ENCODE assay signal across 8 cellular contexts in the genomic region with DNA sequence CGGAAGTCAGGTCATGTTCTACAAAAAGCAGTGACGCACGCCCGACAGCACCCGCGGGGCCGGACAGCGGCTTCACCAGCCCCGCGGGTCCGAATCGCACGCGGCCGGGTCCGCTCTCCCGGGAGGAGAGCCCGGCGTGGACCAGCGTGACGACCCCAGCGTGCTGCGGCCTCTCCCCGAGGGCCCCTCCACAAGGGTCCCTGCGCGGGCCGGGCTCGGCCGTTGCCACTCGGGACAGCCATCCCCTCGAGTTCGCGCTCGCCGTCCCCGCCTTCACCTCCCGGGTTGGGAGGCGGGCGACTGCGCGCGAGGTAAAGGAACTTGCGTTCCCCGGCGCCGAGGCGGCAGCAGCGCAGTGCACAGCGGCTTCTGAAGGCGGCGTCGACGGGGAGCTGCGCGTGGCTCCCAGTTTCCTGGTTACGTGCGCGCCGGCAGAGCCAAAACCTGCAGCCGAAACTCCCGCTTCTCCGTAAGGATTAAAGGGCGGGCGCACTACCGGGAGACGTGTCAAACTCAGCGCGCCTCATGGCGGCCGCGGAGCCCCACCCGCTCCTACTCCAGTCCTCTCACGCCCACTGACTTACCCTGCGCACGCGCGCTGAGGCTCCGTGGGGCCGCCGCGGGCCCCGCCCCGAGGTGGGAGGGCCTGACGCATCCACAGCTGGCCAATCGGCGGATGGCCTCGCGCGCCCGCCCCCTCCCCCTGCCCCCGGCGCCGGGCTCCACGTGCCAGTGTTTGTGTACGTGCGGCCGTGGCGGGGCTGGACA. TPM values are rescaled to one million over a fixed set of nuclear protein-coding genes. Genes with fewer than 3 reads are reported as not detected.
DNase-seq lines count a peak whose midpoint lies in the region; ATAC-seq and TF ChIP-seq lines count a peak whose summit lies in the region.

No MANE protein-coding gene starts in this region.

- peak overlapping the region; percentile 94 for H3K4me3 Mint-ChIP-seq in activated T-helper 1 cell treated with anti-CD3 and anti-CD28 coated beads, Interleukin-12 subunit alpha, Interleukin-12 subunit beta, Interleukin-2, Interleukin-4 antibody, amounts not matched to agents 30 ng/mL and 10 ng/mL and 1 ng/mL, durations not matched to agents 14 hours and 24 hours and 36 hours
- H3K4me3 Mint-ChIP-seq in naive thymus-derived CD4-positive, alpha-beta T cell, result peak overlapping the region; percentile 82 to 100 (median 97)
- H3K4me3 Mint-ChIP-seq in stimulated activated memory B cell treated with anti-CD40 and anti-IgM and Interleukin-4, amounts not matched to agents 10 μg/mL and 1 μg/mL and 100 μg/mL, for 72 hours, result peak overlapping the region; percentile 91

- peak overlapping the region; percentile 41 to 93 for H3K4me3 ChIP-seq in DND-41 (ENCODE audit: low read depth in 1 of 2, low read length in 2 of 2)
- H3K4me3 ChIP-seq in Peyer's patch, result peak overlapping the region; percentile 50 to 92 (median 67)
- H3K4me3 ChIP-seq in naive thymus-derived CD4-positive, alpha-beta T cell (ENCODE audit: low read length), result peak overlapping the region; percentile 69

- peak; percentile 52 to 54 for TF ChIP-seq POLR2A in Peyer's patch (IDR thresholded peaks at IDR 0.05)

- H3K36me3 Mint-ChIP-seq in activated T-helper 1 cell treated with anti-CD3 and anti-CD28 coated beads, Interleukin-12 subunit alpha, Interleukin-12 subunit beta, Interleukin-2, Interleukin-4 antibody, amounts not matched to agents 30 ng/mL and 10 ng/mL and 1 ng/mL, durations not matched to agents 14 hours and 24 hours and 36 hours (ENCODE audit: low read depth), result peaks cover 37% of the 10 kb centered on the region
- peaks cover 0 to 14% (median 0%) of the 10 kb centered on the region in 5 donors for H3K36me3 Mint-ChIP-seq in naive thymus-derived CD4-positive, alpha-beta T cell
- peaks cover 9% of the 10 kb centered on the region for H3K36me3 Mint-ChIP-seq in stimulated activated memory B cell treated with anti-CD40 and anti-IgM and Interleukin-4, amounts not matched to agents 10 μg/mL and 1 μg/mL and 100 μg/mL, for 72 hours

- TF ChIP-seq CTCF in DND-41 (IDR thresholded peaks at IDR 0.05; ENCODE audit: borderline replicate concordance, extremely low read depth, low read length, poor library complexity, severe bottlenecking), result no peak
- TF ChIP-seq CTCF in Peyer's patch (IDR thresholded peaks at IDR 0.05), result no peak

- H3K9ac ChIP-seq in DND-41 (ENCODE audit: low read depth, low read length), result peak overlapping the region; percentile 98

- CTCF ChIA-PET in naive thymus-derived CD4-positive, alpha-beta T cell (lab: Charles Lee), result interaction anchor here (0.9 to 1.0 kb wide), 2 partner anchors 29 to 202 kb away, joined by 3 to 4 read pairs; no protein-coding TSS in a partner anchor

- H3K79me2 ChIP-seq in DND-41 (ENCODE audit: insufficient read depth, low read length), result peaks cover 13% of the 10 kb centered on the region; the same call in 1 of the 2 replicates

- peak overlapping the region; percentile 86 for H3K27ac ChIP-seq in DND-41 (ENCODE audit: low read length)
- H3K27ac ChIP-seq in KOPT-K1 (ENCODE audit: low read depth, low read length, poor library complexity, severe bottlenecking), result peak overlapping the region; percentile 89
- H3K27ac ChIP-seq in Peyer's patch, result peak overlapping the region; percentile 90 to 100 (median 97)
- H3K27ac ChIP-seq in naive thymus-derived CD4-positive, alpha-beta T cell (ENCODE audit: low read depth, low read length), result peak overlapping the region; percentile 97

- peaks cover 2% of the 10 kb centered on the region for H3K27me3 Mint-ChIP-seq in activated T-helper 1 cell treated with anti-CD3 and anti-CD28 coated beads, Interleukin-12 subunit alpha, Interleukin-12 subunit beta, Interleukin-2, Interleukin-4 antibody, amounts not matched to agents 30 ng/mL and 10 ng/mL and 1 ng/mL, durations not matched to agents 14 hours and 24 hours and 36 hours (ENCODE audit: insufficient read depth)
- no peaks in the 10 kb centered on the region for H3K27me3 Mint-ChIP-seq in naive thymus-derived CD4-positive, alpha-beta T cell
- H3K27me3 Mint-ChIP-seq in stimulated activated memory B cell treated with anti-CD40 and anti-IgM and Interleukin-4, amounts not matched to agents 10 μg/mL and 1 μg/mL and 100 μg/mL, for 72 hours, result no peaks in the 10 kb centered on the region

- peaks cover 69% of the 10 kb centered on the region for H3K4me1 Mint-ChIP-seq in activated T-helper 1 cell treated with anti-CD3 and anti-CD28 coated beads, Interleukin-12 subunit alpha, Interleukin-12 subunit beta, Interleukin-2, Interleukin-4 antibody, amounts not matched to agents 30 ng/mL and 10 ng/mL and 1 ng/mL, durations not matched to agents 14 hours and 24 hours and 36 hours (ENCODE audit: low read depth)
- H3K4me1 Mint-ChIP-seq in naive thymus-derived CD4-positive, alpha-beta T cell, result peaks cover 14 to 57% (median 27%) of the 10 kb centered on the region in 7 donors
- peaks cover 54% of the 10 kb centered on the region for H3K4me1 Mint-ChIP-seq in stimulated activated memory B cell treated with anti-CD40 and anti-IgM and Interleukin-4, amounts not matched to agents 10 μg/mL and 1 μg/mL and 100 μg/mL, for 72 hours

- H3K9me3 Mint-ChIP-seq in activated T-helper 1 cell treated with anti-CD3 and anti-CD28 coated beads, Interleukin-12 subunit alpha, Interleukin-12 subunit beta, Interleukin-2, Interleukin-4 antibody, amounts not matched to agents 30 ng/mL and 10 ng/mL and 1 ng/mL, durations not matched to agents 14 hours and 24 hours and 36 hours, result no peaks in the 10 kb centered on the region
- H3K9me3 Mint-ChIP-seq in naive thymus-derived CD4-positive, alpha-beta T cell, result no peaks in the 10 kb centered on the region
- no peaks in the 10 kb centered on the region for H3K9me3 Mint-ChIP-seq in stimulated activated memory B cell treated with anti-CD40 and anti-IgM and Interleukin-4, amounts not matched to agents 10 μg/mL and 1 μg/mL and 100 μg/mL, for 72 hours

- POLR2A ChIA-PET in naive thymus-derived CD4-positive, alpha-beta T cell (lab: Charles Lee), result interaction anchor here (0.5 to 3.4 kb wide), 16 partner anchors 9 to 1950 kb away, joined by 3 to 49 read pairs (median 4); a partner anchor contains a TSS

- peak overlapping the region; percentile 98 for H2AFZ ChIP-seq in DND-41 (ENCODE audit: low read depth, low read length)

- DNase-seq in DND-41, result peak; percentile 96
- peak; percentile 91 to 99 (median 98) for DNase-seq in Peyer's patch
- DNase-seq in activated T-helper 1 cell treated with anti-CD3 and anti-CD28 coated beads, Interleukin-12 subunit alpha, Interleukin-12 subunit beta, Interleukin-2, Interleukin-4 antibody, amounts not matched to agents 30 ng/mL and 10 ng/mL and 1 ng/mL, durations not matched to agents 14 hours and 24 hours and 36 hours (ENCODE audit: low spot score), result peak; percentile 98
- DNase-seq in fibroblast of gingiva (ENCODE audit: low read depth), result peak; percentile 96
- peak; percentile 93 to 100 (median 97) for DNase-seq in naive thymus-derived CD4-positive, alpha-beta T cell

- intact Hi-C loops in activated T-helper 1 cell treated with anti-CD3 and anti-CD28 coated beads, Interleukin-12 subunit alpha, Interleukin-12 subunit beta, Interleukin-2, Interleukin-4 antibody, amounts not matched to agents 30 ng/mL and 10 ng/mL and 1 ng/mL, durations not matched to agents 14 hours and 24 hours and 36 hours (cut with micrococcal nuclease), result loop anchor here (1.0 to 10.0 kb wide), 13 partner anchors 29 to 796 kb away; a partner anchor contains a TSS
- intact Hi-C loops in naive thymus-derived CD4-positive, alpha-beta T cell (cut with micrococcal nuclease), result loop anchor here (1.0 to 10.0 kb wide), 21 partner anchors 29 to 1954 kb away; a partner anchor contains a TSS

- peak; percentile 95 for ATAC-seq in DND-41 (ENCODE audit: insufficient read depth, low read depth)
- ATAC-seq in GM21825 (IDR thresholded peaks at IDR 0.05; ENCODE audit: unreplicated experiment), result peak; percentile 82
- peak; percentile 97 for ATAC-seq in naive thymus-derived CD4-positive, alpha-beta T cell
- peak; percentile 97 for ATAC-seq in stimulated activated memory B cell treated with anti-CD40 and anti-IgM and Interleukin-4, amounts not matched to agents 10 μg/mL and 1 μg/mL and 100 μg/mL, for 72 hours

- H3K36me3 ChIP-seq in DND-41 (ENCODE audit: insufficient read depth, low read length), result peaks cover 24% of the 10 kb centered on the region
- H3K36me3 ChIP-seq in KOPT-K1 (ENCODE audit: insufficient read depth, low read length), result peaks cover 32% of the 10 kb centered on the region
- peaks cover 0 to 18% (median 0%) of the 10 kb centered on the region in 3 donors for H3K36me3 ChIP-seq in Peyer's patch
- H3K36me3 ChIP-seq in naive thymus-derived CD4-positive, alpha-beta T cell (ENCODE audit: control insufficient read depth in 2 of 3, insufficient read depth in 3 of 3, low read length in 3 of 3), result peaks cover 0 to 8% (median 0%) of the 10 kb centered on the region in 3 experiments

- H3K27me3 ChIP-seq in DND-41 (ENCODE audit: insufficient read depth, low read length, poor library complexity), result no peaks in the 10 kb centered on the region
- H3K27me3 ChIP-seq in Peyer's patch, result no peaks in the 10 kb centered on the region
- no peaks in the 10 kb centered on the region for H3K27me3 ChIP-seq in naive thymus-derived CD4-positive, alpha-beta T cell (ENCODE audit: control insufficient read depth in 2 of 2, insufficient read depth in 2 of 2, low read length in 2 of 2)

- H3K4me1 ChIP-seq in DND-41 (ENCODE audit: insufficient read depth, low read length) (peaks cover 41% of the 10 kb centered on the region), Peyer's patch (peaks cover 0 to 19% (median 4%) of the 10 kb centered on the region in 4 donors)
- H3K4me1 ChIP-seq in naive thymus-derived CD4-positive, alpha-beta T cell (ENCODE audit: control insufficient read depth in 2 of 2, insufficient read depth in 2 of 2, low read length in 2 of 2), result peaks cover 12 to 15% of the 10 kb centered on the region in 2 donors

- H3K9me3 ChIP-seq in DND-41 (ENCODE audit: insufficient read depth, low read length, severe bottlenecking) (no peaks in the 10 kb centered on the region), KOPT-K1 (ENCODE audit: insufficient read depth, low read length, poor library complexity, severe bottlenecking) (no peaks in the 10 kb centered on the region), Peyer's patch (no peaks in the 10 kb centered on the region)
- no peaks in the 10 kb centered on the region for H3K9me3 ChIP-seq in naive thymus-derived CD4-positive, alpha-beta T cell (ENCODE audit: control insufficient read depth in 2 of 3, low read length in 3 of 3)

- peak overlapping the region; percentile 97 for H3K27ac Mint-ChIP-seq in activated T-helper 1 cell treated with anti-CD3 and anti-CD28 coated beads, Interleukin-12 subunit alpha, Interleukin-12 subunit beta, Interleukin-2, Interleukin-4 antibody, amounts not matched to agents 30 ng/mL and 10 ng/mL and 1 ng/mL, durations not matched to agents 14 hours and 24 hours and 36 hours
- H3K27ac Mint-ChIP-seq in naive thymus-derived CD4-positive, alpha-beta T cell, result peak overlapping the region; percentile 90 to 100 (median 99)
- H3K27ac Mint-ChIP-seq in stimulated activated memory B cell treated with anti-CD40 and anti-IgM and Interleukin-4, amounts not matched to agents 10 μg/mL and 1 μg/mL and 100 μg/mL, for 72 hours, result peak overlapping the region; percentile 95

- H4K20me1 ChIP-seq in DND-41 (ENCODE audit: insufficient read depth, low read length), result no peaks in the 10 kb centered on the region

- H3K4me2 ChIP-seq in DND-41 (ENCODE audit: insufficient read depth, low read length), result peak overlapping the region; percentile 96

RNA-seq across cellular contexts. Expression of a gene that starts 0.4 kb away (rescaled TPM):
- 1 to 10 TPM in 1 of 4 donors, under 1 TPM in 1, not detected in 2; 0.35 to 1.2 TPM for total RNA-seq in Peyer's patch
- total RNA-seq in activated T-helper 1 cell treated with anti-CD3 and anti-CD28 coated beads, Interleukin-12 subunit alpha, Interleukin-12 subunit beta, Interleukin-2, Interleukin-4 antibody, amounts not matched to agents 30 ng/mL and 10 ng/mL and 1 ng/mL, durations not matched to agents 14 hours and 24 hours and 36 hours, result 0.42 and 0.47 TPM in 2 replicates
- total RNA-seq in naive thymus-derived CD4-positive, alpha-beta T cell, result 1 to 10 TPM in 4 of 5 experiments, under 1 TPM in 1; 0.82 to 2.4 (median 1.7) TPM
- under 1 TPM; 0.58 to 0.79 TPM for polyA plus RNA-seq in naive thymus-derived CD4-positive, alpha-beta T cell

RNA-seq across cellular contexts. Expression of a gene that starts 0.5 kb away (rescaled TPM):
- 10 to 100 TPM in 1 of 4 donors, 1 to 10 TPM in 2, not detected in 1; 1.4 to 12.6 (median 8.7) TPM for total RNA-seq in Peyer's patch
- total RNA-seq in activated T-helper 1 cell treated with anti-CD3 and anti-CD28 coated beads, Interleukin-12 subunit alpha, Interleukin-12 subunit beta, Interleukin-2, Interleukin-4 antibody, amounts not matched to agents 30 ng/mL and 10 ng/mL and 1 ng/mL, durations not matched to agents 14 hours and 24 hours and 36 hours, result 12.4 and 15.8 TPM in 2 replicates
- total RNA-seq in naive thymus-derived CD4-positive, alpha-beta T cell, result 10 to 100 TPM in 3 of 5 experiments, 1 to 10 TPM in 2; 3.2 to 18.6 (median 10.9) TPM
- polyA plus RNA-seq in naive thymus-derived CD4-positive, alpha-beta T cell, result 1 to 10 TPM; 8.0 to 8.5 TPM

RNA-seq across cellular contexts. Expression of a gene that starts 29.6 kb away (rescaled TPM):
- total RNA-seq in Peyer's patch, result 10 to 100 TPM in 3 of 4 donors, 1 to 10 TPM in 1; 6.7 to 22.0 (median 17.8) TPM
- 19.8 and 19.9 TPM in 2 replicates for total RNA-seq in activated T-helper 1 cell treated with anti-CD3 and anti-CD28 coated beads, Interleukin-12 subunit alpha, Interleukin-12 subunit beta, Interleukin-2, Interleukin-4 antibody, amounts not matched to agents 30 ng/mL and 10 ng/mL and 1 ng/mL, durations not matched to agents 14 hours and 24 hours and 36 hours
- total RNA-seq in naive thymus-derived CD4-positive, alpha-beta T cell, result 10 to 100 TPM; 13.9 to 34.5 (median 21.0) TPM
- 10 to 100 TPM; 49.9 to 54.6 TPM for polyA plus RNA-seq in naive thymus-derived CD4-positive, alpha-beta T cell

Comparison
In these comparisons a context has a peak if more than half of its experiments do, and no peak if none do; other contexts are left out.
1. Peak in every context shown above with its lines: DNase-seq, ATAC-seq, H3K4me3 ChIP-seq and H3K27ac ChIP-seq.